Comparison of ENCODE assay signal across 16 cellular contexts in the genomic region with DNA sequence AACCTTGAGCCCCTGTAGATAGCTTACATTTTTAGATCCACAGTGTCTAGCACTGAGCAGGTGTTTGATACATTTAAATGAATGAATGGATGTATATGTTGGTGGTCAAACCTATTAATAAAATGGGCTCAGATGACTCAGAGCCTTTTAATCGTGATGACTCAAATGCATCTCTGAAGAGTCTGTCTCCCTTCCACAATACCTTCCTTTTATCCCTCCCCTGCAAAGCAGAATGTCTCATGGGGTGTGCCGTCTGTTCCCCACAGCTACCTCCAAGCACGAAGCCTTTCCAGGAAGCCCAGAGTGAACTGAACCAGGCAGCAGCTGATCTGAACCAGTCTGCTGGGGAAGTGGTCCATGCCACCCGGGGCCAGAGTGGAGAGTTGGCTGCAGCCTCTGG.
DNase-seq lines count a peak whose midpoint lies in the region; ATAC-seq and TF ChIP-seq lines count a peak whose summit lies in the region.
"Had no signal": no experiment of that assay in that cellular context is flagged by ENCODE, and none has a peak within 500 bp of the region (broad histone marks: within the 10 kb centered on the region; RNA-seq: fewer than 3 reads in every experiment).

No MANE protein-coding gene starts in this region.

- no peaks in the 10 kb centered on the region for H3K9me3 Mint-ChIP-seq in stimulated activated memory B cell treated with anti-CD40 and anti-IgM and Interleukin-4, amounts not matched to agents 10 μg/mL and 1 μg/mL and 100 μg/mL, for 72 hours

- DNase-seq in AG20443 (ENCODE audit: low spot score) (peak; percentile 24), M059J (ENCODE audit: low read depth) (peak; percentile 93), brain microvascular endothelial cell (peak; percentile 58), kidney tubule cell (ENCODE audit: low spot score) (peak; percentile 89), SHP77 treated with DMSO at 0.1 percent for 48 hours (lab: John Stamatoyannopoulos, UW) (no peak), Right ventricle myocardium superior (no peak), coronary artery (ENCODE audit: low spot score) (no peak)
- DNase-seq: activated effector memory CD4-positive, alpha-beta T cell treated with Interleukin-2 at 50 U/mL for 16 hours; central memory CD4-positive, alpha-beta T cell; DMS53; NCI-H345; Peyer's patch; stimulated activated CD8-positive, alpha-beta memory T cell treated with anti-CD3 and anti-CD28 coated beads, Interleukin-4, amount 100 ng/mL, for 48 hours; upper lobe of left lung had no signal

- H3K27ac ChIP-seq in brain microvascular endothelial cell = no peak overlapping the region
- no peak overlapping the region for H3K27ac ChIP-seq in coronary artery
- H3K27ac ChIP-seq: Peyer's patch, upper lobe of left lung had no signal

- H3K4me1 Mint-ChIP-seq in stimulated activated memory B cell treated with anti-CD40 and anti-IgM and Interleukin-4, amounts not matched to agents 10 μg/mL and 1 μg/mL and 100 μg/mL, for 72 hours = peaks cover 6% of the 10 kb centered on the region

- ATAC-seq in stimulated activated memory B cell treated with anti-CD40 and anti-IgM and Interleukin-4, amounts not matched to agents 10 μg/mL and 1 μg/mL and 100 μg/mL, for 72 hours = no peak
- ATAC-seq in Right ventricle myocardium superior (ENCODE audit: poor library complexity) = no peak

- in situ Hi-C loops in brain microvascular endothelial cell (cut with HindIII; ENCODE audit: low pct_ligation_motif_present, low sequenced_read_pairs) = no loop called here

- H3K4me3 ChIP-seq in brain microvascular endothelial cell (ENCODE audit: low read depth, low read length) (no peak overlapping the region), coronary artery (no peak overlapping the region)
- H3K4me3 ChIP-seq: Peyer's patch, upper lobe of left lung had no signal

- no peaks in the 10 kb centered on the region for H3K27me3 ChIP-seq in brain microvascular endothelial cell (replicated peaks)
- H3K27me3 ChIP-seq: Peyer's patch, upper lobe of left lung had no signal

- H3K4me3 Mint-ChIP-seq in stimulated activated memory B cell treated with anti-CD40 and anti-IgM and Interleukin-4, amounts not matched to agents 10 μg/mL and 1 μg/mL and 100 μg/mL, for 72 hours = no peak overlapping the region

- peaks cover 8% of the 10 kb centered on the region for H3K27me3 Mint-ChIP-seq in stimulated activated memory B cell treated with anti-CD40 and anti-IgM and Interleukin-4, amounts not matched to agents 10 μg/mL and 1 μg/mL and 100 μg/mL, for 72 hours
- H3K27me3 Mint-ChIP-seq: progenitor cell of endocrine pancreas had no signal

- H3K36me3 ChIP-seq in brain microvascular endothelial cell (replicated peaks) = no peaks in the 10 kb centered on the region
- H3K36me3 ChIP-seq: upper lobe of left lung had no signal

- H3K27ac Mint-ChIP-seq in stimulated activated memory B cell treated with anti-CD40 and anti-IgM and Interleukin-4, amounts not matched to agents 10 μg/mL and 1 μg/mL and 100 μg/mL, for 72 hours = no peak overlapping the region
- H3K27ac Mint-ChIP-seq: progenitor cell of endocrine pancreas had no signal

- no peaks in the 10 kb centered on the region for H3K36me3 Mint-ChIP-seq in stimulated activated memory B cell treated with anti-CD40 and anti-IgM and Interleukin-4, amounts not matched to agents 10 μg/mL and 1 μg/mL and 100 μg/mL, for 72 hours

- intact Hi-C loops in Right ventricle myocardium superior (cut with DNase I) = no loop called here

- no peak for TF ChIP-seq CTCF in brain microvascular endothelial cell (IDR thresholded peaks at IDR 0.05; ENCODE audit: low read depth, low read length, missing control alignments)
- no peak for TF ChIP-seq CTCF in coronary artery (IDR thresholded peaks at IDR 0.05)

Comparison
In these comparisons a context has a peak if more than half of its experiments do, and no peak if none do; other contexts are left out.
1. DNase-seq: peak in AG20443 (single experiment), M059J (single experiment), brain microvascular endothelial cell (single experiment) and kidney tubule cell (single experiment); none in SHP77 treated with DMSO at 0.1 percent for 48 hours (single experiment), Right ventricle myocardium superior (single experiment) and coronary artery (single experiment).